Comparison of ENCODE assay signal across 28 cellular contexts in the genomic region with DNA sequence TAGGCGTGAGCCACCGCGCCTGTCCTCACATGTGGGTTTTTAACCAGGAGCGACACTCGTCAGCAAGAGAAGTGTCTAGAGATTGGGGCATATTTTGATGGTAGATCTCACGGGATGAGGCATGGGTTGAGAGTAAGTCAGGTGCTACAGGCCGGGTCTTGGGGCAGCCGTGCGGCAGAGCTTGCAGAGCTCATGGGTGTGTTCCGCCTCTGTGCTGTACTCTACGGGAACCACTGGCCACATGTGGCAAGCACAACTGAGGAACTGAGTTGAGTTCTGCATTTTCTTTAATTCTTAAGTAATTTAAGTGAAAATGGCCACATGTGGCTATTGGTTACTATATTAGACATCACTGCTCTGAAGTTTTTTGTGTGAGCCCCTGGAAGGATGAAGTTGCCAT. TPM values are rescaled to one million over a fixed set of nuclear protein-coding genes. Genes with fewer than 3 reads are reported as not detected.
DNase-seq lines count a peak whose midpoint lies in the region; ATAC-seq and TF ChIP-seq lines count a peak whose summit lies in the region.
"Had no signal": no experiment of that assay in that cellular context is flagged by ENCODE, and none has a peak within 500 bp of the region (broad histone marks: within the 10 kb centered on the region; RNA-seq: fewer than 3 reads in every experiment).

No MANE protein-coding gene starts in this region.

- H3K4me3 ChIP-seq in effector memory CD4-positive, alpha-beta T cell (ENCODE audit: insufficient read depth, low read depth, low read length, poor library complexity, severe bottlenecking): no peak overlapping the region
- H3K4me3 ChIP-seq in vagina: no peak overlapping the region
- H3K4me3 ChIP-seq: A549, adrenal gland, colonic mucosa, GM12878, lower lobe of right lung, SK-N-MC, upper lobe of left lung had no signal

- H3K9me3 ChIP-seq in effector memory CD4-positive, alpha-beta T cell (ENCODE audit: control insufficient read depth, low read length): no peaks in the 10 kb centered on the region
- no peaks in the 10 kb centered on the region for H3K9me3 ChIP-seq in vagina
- H3K9me3 ChIP-seq: A549, adrenal gland, colonic mucosa, lower lobe of right lung, upper lobe of left lung had no signal

- peak overlapping the region; percentile 37 for H3K4me3 Mint-ChIP-seq in activated CD4-positive, alpha-beta T cell treated with anti-CD3 and anti-CD28 coated beads, Interleukin-2, amount 10 ng/mL, durations not matched to agents 7 days and 5 days
- no peak overlapping the region for H3K4me3 Mint-ChIP-seq in stimulated activated naive CD8-positive, alpha-beta T cell treated with anti-CD3 and anti-CD28 coated beads, Interleukin-15, Interleukin-2, amounts not matched to agents 100 ng/mL and 50 ng/mL, for 24 hours
- H3K4me3 Mint-ChIP-seq: activated B cell treated with CpG ODN at 0.5 μM for 24 hours, B cell had no signal

- H3K27ac Mint-ChIP-seq in activated CD4-positive, alpha-beta T cell treated with anti-CD3 and anti-CD28 coated beads, Interleukin-2, amount 10 ng/mL, durations not matched to agents 7 days and 5 days: peak overlapping the region; percentile 96
- H3K27ac Mint-ChIP-seq in stimulated activated naive CD8-positive, alpha-beta T cell treated with anti-CD3 and anti-CD28 coated beads, Interleukin-15, Interleukin-2, amounts not matched to agents 100 ng/mL and 50 ng/mL, for 24 hours: peak overlapping the region; percentile 79
- H3K27ac Mint-ChIP-seq: activated B cell treated with CpG ODN at 0.5 μM for 24 hours had no signal

- H3K4me1 ChIP-seq in effector memory CD4-positive, alpha-beta T cell (ENCODE audit: control insufficient read depth, insufficient read depth, low read length, poor library complexity, severe bottlenecking): peaks cover 30% of the 10 kb centered on the region
- no peaks in the 10 kb centered on the region for H3K4me1 ChIP-seq in vagina
- H3K4me1 ChIP-seq: adrenal gland, colonic mucosa, lower lobe of right lung, upper lobe of left lung had no signal

- no peak for DNase-seq in activated CD4-positive, alpha-beta T cell treated with anti-CD3 and anti-CD28 coated beads, Interleukin-2, amount 10 ng/mL, durations not matched to agents 7 days and 5 days
- no peak for DNase-seq in activated CD4-positive, alpha-beta T cell treated with anti-CD3 and anti-CD28 coated beads, Interleukin-2, amount 50 U/mL, for 1 hour
- no peak for DNase-seq in stimulated activated naive CD8-positive, alpha-beta T cell treated with anti-CD3 and anti-CD28 coated beads, Interleukin-15, Interleukin-2, amounts not matched to agents 100 U/mL and 50 U/mL, for 24 hours
- no peak for DNase-seq in effector memory CD4-positive, alpha-beta T cell
- DNase-seq in H4 (ENCODE audit: low spot score) (no peak), vagina (ENCODE audit: extremely low spot score in 2 of 2) (no peak)
- DNase-seq: activated B cell treated with CpG ODN at 0.5 μM for 24 hours, colonic mucosa, DND-41, KBM-7, lower lobe of right lung, MV-4-11, NCI-H1694, NCI-H2171, NCI-H526 treated with DMSO at 0.1 percent for 48 hours, nucleus accumbens, retina, T1000, upper lobe of left lung had no signal

- TF ChIP-seq POLR2A in vagina (IDR thresholded peaks at IDR 0.05): no peak

- peaks cover 23% of the 10 kb centered on the region for H3K36me3 ChIP-seq in effector memory CD4-positive, alpha-beta T cell (ENCODE audit: control insufficient read depth, insufficient read depth, low read length)
- peaks cover 0 to 61% of the 10 kb centered on the region in 2 donors for H3K36me3 ChIP-seq in vagina
- H3K36me3 ChIP-seq: colonic mucosa had no signal

- no peak for TF ChIP-seq CTCF in vagina (IDR thresholded peaks at IDR 0.05)

- peak overlapping the region; percentile 27 for H3K27ac ChIP-seq in effector memory CD4-positive, alpha-beta T cell (ENCODE audit: insufficient read depth, low read length, poor library complexity, severe bottlenecking)
- H3K27ac ChIP-seq in vagina: no peak overlapping the region
- H3K27ac ChIP-seq: A549, adrenal gland, colonic mucosa, lower lobe of right lung, RWPE1, SK-N-MC, upper lobe of left lung had no signal

- H3K27me3 Mint-ChIP-seq in activated CD4-positive, alpha-beta T cell treated with anti-CD3 and anti-CD28 coated beads, Interleukin-2, amount 10 ng/mL, durations not matched to agents 7 days and 5 days: no peaks in the 10 kb centered on the region
- H3K27me3 Mint-ChIP-seq in stimulated activated naive CD8-positive, alpha-beta T cell treated with anti-CD3 and anti-CD28 coated beads, Interleukin-15, Interleukin-2, amounts not matched to agents 100 ng/mL and 50 ng/mL, for 24 hours: no peaks in the 10 kb centered on the region
- H3K27me3 Mint-ChIP-seq: activated B cell treated with CpG ODN at 0.5 μM for 24 hours, B cell had no signal

- H3K27me3 ChIP-seq in effector memory CD4-positive, alpha-beta T cell (replicated peaks; ENCODE audit: control insufficient read depth, insufficient read depth, low read length, poor library complexity, severe bottlenecking): no peaks in the 10 kb centered on the region
- H3K27me3 ChIP-seq in vagina: no peaks in the 10 kb centered on the region
- H3K27me3 ChIP-seq: adrenal gland, colonic mucosa, upper lobe of left lung had no signal

- POLR2A ChIA-PET in activated CD4-positive, alpha-beta T cell treated with anti-CD3 and anti-CD28 coated beads, Interleukin-2, amount 10 ng/mL, durations not matched to agents 7 days and 5 days (lab: Charles Lee): no interaction called here

- H3K4me1 Mint-ChIP-seq in activated CD4-positive, alpha-beta T cell treated with anti-CD3 and anti-CD28 coated beads, Interleukin-2, amount 10 ng/mL, durations not matched to agents 7 days and 5 days: peaks cover 70% of the 10 kb centered on the region
- H3K4me1 Mint-ChIP-seq in stimulated activated naive CD8-positive, alpha-beta T cell treated with anti-CD3 and anti-CD28 coated beads, Interleukin-15, Interleukin-2, amounts not matched to agents 100 ng/mL and 50 ng/mL, for 24 hours (ENCODE audit: low read depth): peaks cover 47% of the 10 kb centered on the region
- H3K4me1 Mint-ChIP-seq: activated B cell treated with CpG ODN at 0.5 μM for 24 hours, B cell had no signal

- peaks cover 4% of the 10 kb centered on the region for H3K9me3 Mint-ChIP-seq in activated CD4-positive, alpha-beta T cell treated with anti-CD3 and anti-CD28 coated beads, Interleukin-2, amount 10 ng/mL, durations not matched to agents 7 days and 5 days
- H3K9me3 Mint-ChIP-seq in stimulated activated naive CD8-positive, alpha-beta T cell treated with anti-CD3 and anti-CD28 coated beads, Interleukin-15, Interleukin-2, amounts not matched to agents 100 ng/mL and 50 ng/mL, for 24 hours: no peaks in the 10 kb centered on the region
- H3K9me3 Mint-ChIP-seq: activated B cell treated with CpG ODN at 0.5 μM for 24 hours had no signal

- intact Hi-C loops in vagina (cut with DNase I): no loop called here

- peaks cover 77% of the 10 kb centered on the region for H3K36me3 Mint-ChIP-seq in activated CD4-positive, alpha-beta T cell treated with anti-CD3 and anti-CD28 coated beads, Interleukin-2, amount 10 ng/mL, durations not matched to agents 7 days and 5 days (ENCODE audit: low read depth)
- peaks cover 41% of the 10 kb centered on the region for H3K36me3 Mint-ChIP-seq in stimulated activated naive CD8-positive, alpha-beta T cell treated with anti-CD3 and anti-CD28 coated beads, Interleukin-15, Interleukin-2, amounts not matched to agents 100 ng/mL and 50 ng/mL, for 24 hours (ENCODE audit: low read depth)

- no peak for ATAC-seq in stimulated activated naive CD8-positive, alpha-beta T cell treated with anti-CD3 and anti-CD28 coated beads, Interleukin-15, Interleukin-2, amounts not matched to agents 100 U/mL and 50 U/mL, for 24 hours
- ATAC-seq in HG03442 (IDR thresholded peaks at IDR 0.05; ENCODE audit: unreplicated experiment): no peak
- ATAC-seq: A549 had no signal

- CTCF ChIA-PET in activated CD4-positive, alpha-beta T cell treated with anti-CD3 and anti-CD28 coated beads, Interleukin-2, amount 10 ng/mL, durations not matched to agents 7 days and 5 days (lab: Charles Lee): interaction anchor here (0.8 to 2.5 kb wide), 6 partner anchors 9 to 482 kb away, joined by 3 to 14 read pairs (median 4); a partner anchor contains a TSS

RNA-seq across cellular contexts. Expression of a gene that starts 9.6 kb away (rescaled TPM):
- 10 to 100 TPM; 39.0 to 43.2 TPM for total RNA-seq in activated CD4-positive, alpha-beta T cell treated with anti-CD3 and anti-CD28 coated beads, Interleukin-2, amount 10 ng/mL, durations not matched to agents 7 days and 5 days
- 13.4 and 18.3 TPM in 2 replicates for total RNA-seq in H4 (2014; rRNA removed; shearing (Covaris generic))
- 22.8 TPM for total RNA-seq in vagina

RNA-seq across cellular contexts. Expression of a gene that starts 15.1 kb away (rescaled TPM):
- not detected for total RNA-seq in activated CD4-positive, alpha-beta T cell treated with anti-CD3 and anti-CD28 coated beads, Interleukin-2, amount 10 ng/mL, durations not matched to agents 7 days and 5 days
- not detected in 2 replicates for total RNA-seq in H4 (2014; rRNA removed; shearing (Covaris generic))
- not detected for total RNA-seq in vagina
- total RNA-seq: activated B cell treated with CpG ODN at 0.5 μM for 24 hours, adrenal gland, B cell, colonic mucosa, GM12878, HT1080, lower lobe of right lung, upper lobe of left lung had no signal
